9 cellular contexts compared by ENCODE assay signal in genomic region chr3:15812183-15812582, GRCh38.
DNase-seq lines count a peak whose midpoint lies in the region; ATAC-seq, FAIRE-seq and TF ChIP-seq lines count a peak whose summit lies in the region.
"Had no signal": no experiment of that assay in that cellular context is flagged by ENCODE, and none has a peak within 500 bp of the region (broad histone marks: within the 10 kb centered on the region; RNA-seq: fewer than 3 reads in every experiment).

No MANE protein-coding gene starts in this region.

- DNase-seq in GM10248 (ENCODE audit: extremely low spot score) (peak; percentile 34), SW480 (ENCODE audit: low spot score) (peak; percentile 15), DMS153 (lab: John Stamatoyannopoulos, UW) (no peak)
- no peak for DNase-seq in activated naive CD4-positive, alpha-beta T cell (lab: John Stamatoyannopoulos, UW)

- TF ChIP-seq CTCF in 22Rv1 (IDR thresholded peaks at IDR 0.05) (peak; percentile 70), GM10248 (IDR thresholded peaks at IDR 0.05; ENCODE audit: control extremely low read depth, extremely low read depth, low read depth, missing control alignments) (peak; percentile 28)

- CTCF ChIA-PET in GM10248 (lab: Yijun Ruan, JAX): interaction anchor here (0.6 to 3.8 kb wide), 28 partner anchors 8 to 609 kb away, joined by 3 to 31 read pairs (median 4); partner anchors contain the start of gene ANKRD28

- no peak overlapping the region for H3K27ac ChIP-seq in 22Rv1
- H3K27ac ChIP-seq: SJSA1 had no signal

- ATAC-seq in GM21619 (IDR thresholded peaks at IDR 0.05; ENCODE audit: unreplicated experiment): no peak
- ATAC-seq in HG02938 (IDR thresholded peaks at IDR 0.05; ENCODE audit: unreplicated experiment): no peak

- POLR2A ChIA-PET in GM10248 (lab: Yijun Ruan, JAX): no interaction called here

- peak; percentile 84 for FAIRE-seq in islet of Langerhans (lab: Jason Lieb, UNC)

Comparison
In these comparisons a context has a peak if more than half of its experiments do, and no peak if none do; other contexts are left out.
1. DNase-seq: peak in GM10248 (single experiment) and SW480 (single experiment); none in activated naive CD4-positive, alpha-beta T cell (0 of 4) and DMS153 (single experiment).